1 cellular context compared by ENCODE assay signal in genomic region chr2:715038-715437, GRCh38.
TF ChIP-seq lines count a peak whose summit lies in the region.

No MANE protein-coding gene starts in this region.

TF ChIP-seq in GM12878, 131 proteins besides CTCF, POLR2A, EP300 and RAD21 (continued from another document):
- TF ChIP-seq ZBTB40 (IDR thresholded peaks at IDR 0.05; ENCODE audit: borderline replicate concordance) (no peak), MTA2 (IDR thresholded peaks at IDR 0.05; ENCODE audit: low read depth) (no peak), SIX5 (IDR thresholded peaks at IDR 0.05; ENCODE audit: low read depth, low read length, severe bottlenecking) (no peak), YBX1 (IDR thresholded peaks at IDR 0.05) (no peak), ZBTB4 (CRISPR knock-in tag; IDR thresholded peaks at IDR 0.05) (no peak), RCOR1 (conservative IDR thresholded peaks at IDR 0.05; ENCODE audit: low read depth, low read length) (no peak), IKZF2 (IDR thresholded peaks at IDR 0.05) (no peak), CUX1 (IDR thresholded peaks at IDR 0.05; ENCODE audit: insufficient replicate concordance, low read depth, low read length) (no peak), ZNF24 (IDR thresholded peaks at IDR 0.05) (no peak), IKZF1 (conservative IDR thresholded peaks at IDR 0.05) (no peak), CHD1 (IDR thresholded peaks at IDR 0.05; ENCODE audit: low read depth, low read length) (no peak), POLR2AphosphoS5 (IDR thresholded peaks at IDR 0.05; ENCODE audit: low read length) (no peak)
- TF ChIP-seq, protein P1, sequence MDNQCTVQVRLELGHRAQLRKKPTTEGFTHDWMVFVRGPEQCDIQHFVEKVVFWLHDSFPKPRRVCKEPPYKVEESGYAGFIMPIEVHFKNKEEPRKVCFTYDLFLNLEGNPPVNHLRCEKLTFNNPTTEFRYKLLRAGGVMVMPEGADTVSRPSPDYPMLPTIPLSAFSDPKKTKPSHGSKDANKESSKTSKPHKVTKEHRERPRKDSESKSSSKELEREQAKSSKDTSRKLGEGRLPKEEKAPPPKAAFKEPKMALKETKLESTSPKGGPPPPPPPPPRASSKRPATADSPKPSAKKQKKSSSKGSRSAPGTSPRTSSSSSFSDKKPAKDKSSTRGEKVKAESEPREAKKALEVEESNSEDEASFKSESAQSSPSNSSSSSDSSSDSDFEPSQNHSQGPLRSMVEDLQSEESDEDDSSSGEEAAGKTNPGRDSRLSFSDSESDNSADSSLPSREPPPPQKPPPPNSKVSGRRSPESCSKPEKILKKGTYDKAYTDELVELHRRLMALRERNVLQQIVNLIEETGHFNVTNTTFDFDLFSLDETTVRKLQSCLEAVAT (IDR thresholded peaks at IDR 0.05) = no peak
